ENCODE assay signal across 22 cellular contexts in the genomic region with DNA sequence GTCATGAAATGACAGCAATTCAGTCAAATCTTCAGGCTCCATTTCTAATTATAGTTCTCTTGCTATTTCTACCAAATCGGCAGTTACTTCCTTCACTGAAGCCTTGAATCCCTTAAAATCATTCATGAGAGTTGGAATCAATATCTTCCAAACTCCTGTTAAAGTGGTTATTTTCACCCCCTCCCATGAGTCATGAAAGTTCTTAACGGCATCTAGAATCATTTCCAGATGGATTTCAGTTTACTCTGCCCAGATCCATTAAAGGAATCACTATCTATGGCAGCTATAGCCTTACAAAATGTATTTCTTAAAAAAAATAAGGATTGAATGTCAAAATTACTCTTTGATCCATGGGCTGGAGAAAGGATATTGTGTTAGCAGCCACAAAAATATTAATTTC.
DNase-seq lines count a peak whose midpoint lies in the region; ATAC-seq and TF ChIP-seq lines count a peak whose summit lies in the region.
"Had no signal": no experiment of that assay in that cellular context is flagged by ENCODE, and none has a peak within 500 bp of the region (broad histone marks: within the 10 kb centered on the region; RNA-seq: fewer than 3 reads in every experiment).

No MANE protein-coding gene starts in this region.

- H4K20me1 ChIP-seq in GM23248 (ENCODE audit: insufficient read depth): no peaks in the 10 kb centered on the region
- no peaks in the 10 kb centered on the region for H4K20me1 ChIP-seq in hepatocyte (ENCODE audit: insufficient read depth, poor library complexity, severe bottlenecking)
- H4K20me1 ChIP-seq: BLaER1 treated with 17β-estradiol and CSF1 and Interleukin-3, amounts not matched to agents 10 nM and 100 nM had no signal

- in situ Hi-C loops in GM23248 (cut with MboI) (no loop called here), astrocyte of the cerebellum (cut with HindIII; ENCODE audit: low sequenced_read_pairs) (no loop called here)

- no peak overlapping the region for H3K9ac ChIP-seq in GM23248
- H3K9ac ChIP-seq: BLaER1 treated with 17β-estradiol and CSF1 and Interleukin-3, amounts not matched to agents 10 nM and 100 nM had no signal

- H3K27ac ChIP-seq in GM23248 (no peak overlapping the region), hepatocyte (no peak overlapping the region)
- H3K27ac ChIP-seq: BLaER1 treated with 17β-estradiol and CSF1 and Interleukin-3, amounts not matched to agents 10 nM and 100 nM had no signal

- H3K9me3 ChIP-seq in GM23248 (ENCODE audit: low read depth) (no peaks in the 10 kb centered on the region), hepatocyte (ENCODE audit: low read depth) (no peaks in the 10 kb centered on the region)
- H3K9me3 ChIP-seq: BLaER1 treated with 17β-estradiol and CSF1 and Interleukin-3, amounts not matched to agents 10 nM and 100 nM had no signal

- H3K4me3 ChIP-seq in AG09309 (ENCODE audit: control insufficient read depth, low read depth, low read length) (no peak overlapping the region), GM23248 (no peak overlapping the region), astrocyte of the cerebellum (ENCODE audit: low read depth, low read length) (no peak overlapping the region), foreskin fibroblast (ENCODE audit: low read depth in 1 of 2, low read length in 2 of 2) (no peak overlapping the region), hepatocyte (no peak overlapping the region)
- H3K4me3 ChIP-seq: BLaER1 treated with 17β-estradiol and CSF1 and Interleukin-3, amounts not matched to agents 10 nM and 100 nM had no signal

- H3K4me1 ChIP-seq in GM23248 (ENCODE audit: insufficient read depth) (no peaks in the 10 kb centered on the region), hepatocyte (ENCODE audit: insufficient read depth) (no peaks in the 10 kb centered on the region)

- H3K36me3 ChIP-seq in GM23248 (ENCODE audit: low read depth): no peaks in the 10 kb centered on the region; the same call in 1 of the 2 replicates
- H3K36me3 ChIP-seq in hepatocyte (replicated peaks; ENCODE audit: insufficient read depth, low read depth): no peaks in the 10 kb centered on the region
- H3K36me3 ChIP-seq: BLaER1 treated with 17β-estradiol and CSF1 and Interleukin-3, amounts not matched to agents 10 nM and 100 nM had no signal

- TF ChIP-seq CTCF in AG09309 (IDR thresholded peaks at IDR 0.05; ENCODE audit: control insufficient read depth, insufficient read depth, low read depth, low read length, missing control alignments) (no peak), astrocyte of the cerebellum (IDR thresholded peaks at IDR 0.05; ENCODE audit: low read depth, low read length, missing control alignments) (no peak), foreskin fibroblast (IDR thresholded peaks at IDR 0.05; ENCODE audit: low read depth, low read length) (no peak), hepatocyte (IDR thresholded peaks at IDR 0.05; ENCODE audit: poor library complexity) (no peak)

- no peak overlapping the region for H2AFZ ChIP-seq in GM23248
- H2AFZ ChIP-seq in hepatocyte: no peak overlapping the region

- no peak overlapping the region for H3K4me2 ChIP-seq in GM23248 (ENCODE audit: unreplicated experiment)
- H3K4me2 ChIP-seq in hepatocyte: no peak overlapping the region
- H3K4me2 ChIP-seq: BLaER1 treated with 17β-estradiol and CSF1 and Interleukin-3, amounts not matched to agents 10 nM and 100 nM had no signal

- H3K27me3 ChIP-seq in GM23248 (replicated peaks; ENCODE audit: insufficient read depth) (no peaks in the 10 kb centered on the region), hepatocyte (no peaks in the 10 kb centered on the region)

- H3K9me2 ChIP-seq in GM23248 (ENCODE audit: insufficient read depth) (no peaks in the 10 kb centered on the region; the same call in 1 of the 2 replicates), hepatocyte (replicated peaks; ENCODE audit: insufficient read depth) (no peaks in the 10 kb centered on the region)

- peak; percentile 27 for DNase-seq in AG09309 (ENCODE audit: low read depth)
- DNase-seq in GM23248: peak; percentile 35
- peak; percentile 13 for DNase-seq in astrocyte of the cerebellum (ENCODE audit: low read depth)
- DNase-seq in foreskin fibroblast: peak; percentile 18 to 81
- no peak for DNase-seq in medulla oblongata (ENCODE audit: extremely low spot score)
- DNase-seq in hepatocyte (ENCODE audit: low spot score): no peak
- DNase-seq in DMS153 (lab: John Stamatoyannopoulos, UW): no peak
- DNase-seq: 8988T; Calu3; CD8-positive, alpha-beta T cell; DMS53; KBM-7; NCI-H1105 treated with DMSO at 0.1 percent for 48 hours; NCI-H187; NCI-H2227 treated with DMSO at 0.1 percent for 48 hours; NCI-H510A treated with DMSO at 0.1 percent for 48 hours; NCI-H774; RPMI8226; SIG-M5 had no signal

- no peaks in the 10 kb centered on the region for H3K79me2 ChIP-seq in GM23248 (ENCODE audit: insufficient read depth)
- H3K79me2 ChIP-seq in hepatocyte: no peaks in the 10 kb centered on the region

- WGBS in GM23248 (ENCODE audit: low coverage in 1 of 2, low lambda C conversion rate in 2 of 2, missing lambda C conversion rate in 2 of 2), 2 experiments: 0 to 3% methylated on average over 2 of the region's 2 CpGs
- 53% methylated on average over 2 of the region's 2 CpGs for WGBS in hepatocyte (ENCODE audit: low lambda C conversion rate, missing lambda C conversion rate)

- H3F3A ChIP-seq in GM23248 (ENCODE audit: insufficient read depth): no peaks in the 10 kb centered on the region

- ATAC-seq in GM21576 (IDR thresholded peaks at IDR 0.05; ENCODE audit: unreplicated experiment): no peak
- ATAC-seq: CD8-positive, alpha-beta T cell; HepG2 had no signal

Comparison
In these comparisons a context has a peak if more than half of its experiments do, and no peak if none do; other contexts are left out.
1. DNase-seq: peak in AG09309 (single experiment), GM23248 (single experiment), astrocyte of the cerebellum (single experiment) and foreskin fibroblast (2 of 2); none in medulla oblongata (single experiment), hepatocyte (single experiment) and DMS153 (single experiment).